Comparison of ENCODE assay signal across 10 cellular contexts in the genomic region with DNA sequence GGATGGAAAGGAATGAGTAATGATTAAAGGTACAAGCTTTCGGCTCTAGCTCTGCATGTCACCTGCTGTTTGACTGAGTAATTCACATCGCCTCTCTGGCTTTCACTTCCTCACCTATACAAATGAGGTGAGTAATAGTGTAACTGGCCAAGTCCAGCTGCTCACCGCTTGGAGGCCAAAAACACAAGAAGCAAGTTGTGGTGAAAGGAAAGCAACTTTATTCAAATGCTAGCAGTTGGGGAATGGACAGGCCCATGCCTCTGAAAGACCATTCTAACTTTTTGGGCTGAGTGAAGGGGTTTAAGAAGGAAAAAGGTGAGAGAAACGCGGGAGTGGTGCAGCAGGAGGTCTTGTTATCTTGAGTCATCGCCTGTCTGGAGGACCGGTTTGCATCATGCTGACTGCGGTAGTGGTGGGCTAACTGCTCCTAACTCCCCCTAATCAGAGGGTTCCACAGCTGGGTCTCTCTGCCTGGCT. TPM values are rescaled to one million over a fixed set of nuclear protein-coding genes. Genes with fewer than 3 reads are reported as not detected.
DNase-seq lines count a peak whose midpoint lies in the region; ATAC-seq, FAIRE-seq and TF ChIP-seq lines count a peak whose summit lies in the region.
"Had no signal": no experiment of that assay in that cellular context is flagged by ENCODE, and none has a peak within 500 bp of the region (broad histone marks: within the 10 kb centered on the region; RNA-seq: fewer than 3 reads in every experiment).

No MANE protein-coding gene starts in this region.

- H3K9me3 Mint-ChIP-seq in MCF 10A (ENCODE audit: unreplicated experiment) = no peaks in the 10 kb centered on the region

- no peak overlapping the region for H3K27ac Mint-ChIP-seq in MCF 10A (ENCODE audit: low read depth, unreplicated experiment)

- CTCF ChIA-PET in MCF 10A (lab: Yijun Ruan, JAX) = interaction anchor here (0.5 to 1.3 kb wide), 9 partner anchors 10 to 1293 kb away, joined by 3 to 5 read pairs (median 3); no protein-coding TSS in a partner anchor

- H3K4me1 ChIP-seq in lower lobe of right lung (no peaks in the 10 kb centered on the region), aorta (ENCODE audit: control insufficient read depth in 1 of 2, insufficient read depth in 2 of 2, low read length in 2 of 2) (no peaks in the 10 kb centered on the region), left lung (no peaks in the 10 kb centered on the region)
- H3K4me1 ChIP-seq: SJCRH30 had no signal

- BruUV-seq in MCF 10A (replicated peaks; lab: Mats Ljungman, UMichigan) = no TSS peak

- no peaks in the 10 kb centered on the region for H3K27me3 ChIP-seq in lower lobe of right lung (ENCODE audit: low read depth)
- no peaks in the 10 kb centered on the region for H3K27me3 ChIP-seq in aorta (ENCODE audit: control insufficient read depth in 1 of 2, insufficient read depth in 2 of 2, low read length in 1 of 2)
- peaks cover 0 to 13% of the 10 kb centered on the region in 2 donors for H3K27me3 ChIP-seq in left lung

- POLR2A ChIA-PET in MCF 10A (lab: Yijun Ruan, JAX) = interaction anchor here (0.6 to 1.8 kb wide), 6 partner anchors 16 to 272 kb away, joined by 3 to 11 read pairs (median 4); a partner anchor contains a TSS

- peak; percentile 99 for FAIRE-seq in GM12891 (lab: Jason Lieb, UNC)

- intact Hi-C loops in MCF 10A (cut with micrococcal nuclease) = no loop called here
- intact Hi-C loops in lower lobe of right lung (cut with DNase I) = no loop called here
- intact Hi-C loops in aorta (cut with DNase I) = no loop called here
- intact Hi-C loops in left lung (cut with DNase I) = no loop called here

- H3K27ac ChIP-seq in lower lobe of right lung (no peak overlapping the region), aorta (ENCODE audit: low read depth in 1 of 2, low read length in 2 of 2) (no peak overlapping the region), left lung (no peak overlapping the region)
- H3K27ac ChIP-seq: SJCRH30 had no signal

- ATAC-seq in GM19463 (IDR thresholded peaks at IDR 0.05; ENCODE audit: unreplicated experiment) (peak; percentile 95), HG03135 (IDR thresholded peaks at IDR 0.05; ENCODE audit: unreplicated experiment) (peak; percentile 96), lower lobe of right lung (no peak), aorta (ENCODE audit: low FRiP score) (no peak), left lung (no peak)
- ATAC-seq: left cardiac atrium had no signal

- peaks cover 22% of the 10 kb centered on the region for H3K27me3 Mint-ChIP-seq in MCF 10A (ENCODE audit: insufficient read depth, unreplicated experiment)

- TF ChIP-seq CTCF in MCF 10A (IDR thresholded peaks at IDR 0.05; ENCODE audit: unreplicated experiment) (no peak), lower lobe of right lung (IDR thresholded peaks at IDR 0.05) (no peak), left lung (IDR thresholded peaks at IDR 0.05) (no peak)

- H3K36me3 ChIP-seq in lower lobe of right lung (no peaks in the 10 kb centered on the region), aorta (ENCODE audit: control insufficient read depth in 1 of 2, insufficient read depth in 2 of 2, low read length in 1 of 2) (no peaks in the 10 kb centered on the region), left lung (no peaks in the 10 kb centered on the region)
- H3K36me3 ChIP-seq: SJCRH30 had no signal

- TF ChIP-seq POLR2A in GM12891 (IDR thresholded peaks at IDR 0.05; ENCODE audit: low read depth, low read length) = no peak

- 44 to 46% methylated on average over 8 of the region's 8 CpGs for WGBS in aorta, 2 donors

- H3K4me3 ChIP-seq in lower lobe of right lung (no peak overlapping the region), aorta (ENCODE audit: low read length in 2 of 2) (no peak overlapping the region), left lung (no peak overlapping the region)
- H3K4me3 ChIP-seq: SJCRH30 had no signal

- no peaks in the 10 kb centered on the region for H3K9me3 ChIP-seq in lower lobe of right lung
- H3K9me3 ChIP-seq in aorta (ENCODE audit: control insufficient read depth, low read length) = no peaks in the 10 kb centered on the region
- no peaks in the 10 kb centered on the region for H3K9me3 ChIP-seq in left lung
- H3K9me3 ChIP-seq: SJCRH30 had no signal

- H3K4me1 Mint-ChIP-seq in MCF 10A (ENCODE audit: insufficient read depth, unreplicated experiment) = peaks cover 5% of the 10 kb centered on the region

- DNase-seq in GM12891 (ENCODE audit: insufficient read length, low spot score) = peak; percentile 24
- DNase-seq in MCF 10A (ENCODE audit: unreplicated experiment) = peak; percentile 71
- DNase-seq in lower lobe of right lung = no peak
- no peak for DNase-seq in aorta
- DNase-seq in activated naive CD4-positive, alpha-beta T cell treated with anti-CD3 and anti-CD28 coated beads, Interleukin-2, amount 50 U/mL, for 16 hours = no peak
- no peak for DNase-seq in left lung
- DNase-seq: left cardiac atrium, SJCRH30 had no signal

- no peaks in the 10 kb centered on the region for H3K36me3 Mint-ChIP-seq in MCF 10A (ENCODE audit: insufficient read depth, unreplicated experiment)

- H3K4me3 Mint-ChIP-seq in MCF 10A (ENCODE audit: unreplicated experiment) = no peak overlapping the region

TF ChIP-seq in GM12891, 5 proteins besides CTCF, POLR2A, EP300 and RAD21:
- 0 out of 2 replicates have a peak, but pooled peaks have one; percentile 23 for TF ChIP-seq TAF1 (IDR thresholded peaks at IDR 0.05; ENCODE audit: low read depth, low read length)
- TF ChIP-seq SPI1 (IDR thresholded peaks at IDR 0.05; ENCODE audit: low read depth, low read length) = peak; percentile 100
- peak; percentile 61; the same call in 1 of the 2 replicates for TF ChIP-seq POLR2AphosphoS5 (IDR thresholded peaks at IDR 0.05; ENCODE audit: low read depth, low read length)
- peak; percentile 99 for TF ChIP-seq POU2F2 (IDR thresholded peaks at IDR 0.05; ENCODE audit: low read depth, low read length)
- no peak for TF ChIP-seq PAX5 (IDR thresholded peaks at IDR 0.05; ENCODE audit: insufficient read depth, low read length, severe bottlenecking)

RNA-seq across cellular contexts. Expression of a gene that starts 45.7 kb away (rescaled TPM):
- 33.4 TPM for polyA plus RNA-seq in GM12891 (2012; ENCODE audit: low read depth, missing spikeins)
- total RNA-seq in MCF 10A (2022) (91.7 and 97.2 TPM in 2 replicates), lower lobe of right lung (72.1 TPM), aorta (10 to 100 TPM; 42.5 to 56.8 TPM), left lung (10 to 100 TPM; 55.5 to 69.0 TPM)
- 10 to 100 TPM; 17.4 to 32.2 TPM for polyA plus RNA-seq in aorta

RNA-seq across cellular contexts. Expression of a gene that starts 51.3 kb away (rescaled TPM):
- polyA plus RNA-seq in GM12891 (2012; ENCODE audit: low read depth, missing spikeins) = not detected
- total RNA-seq in MCF 10A (2022) (not detected in 2 replicates), lower lobe of right lung (not detected), aorta (not detected), left lung (not detected)
- polyA plus RNA-seq in aorta = not detected
- total RNA-seq: left cardiac atrium, SJCRH30 had no signal

Comparison
In these comparisons a context has a peak if more than half of its experiments do, and no peak if none do; other contexts are left out.
1. DNase-seq: peak in GM12891 (single experiment) and MCF 10A (single experiment); none in lower lobe of right lung (single experiment), aorta (0 of 2), activated naive CD4-positive, alpha-beta T cell treated with anti-CD3 and anti-CD28 coated beads, Interleukin-2, amount 50 U/mL, for 16 hours (single experiment) and left lung (0 of 2).
2. ATAC-seq: peak in GM19463 (single experiment) and HG03135 (single experiment); none in lower lobe of right lung (0 of 2), aorta (single experiment) and left lung (single experiment).